ENCODE assay signal across 23 cellular contexts in genomic region chr1:17027900-17028299, GRCh38. TPM values are rescaled to one million over a fixed set of nuclear protein-coding genes. Genes with fewer than 3 reads are reported as not detected.
A peak's percentile ranks its signal among the peaks of the same experiment; 100 is the strongest.
DNase-seq lines count a peak whose midpoint lies in the region; ATAC-seq and TF ChIP-seq lines count a peak whose summit lies in the region.
"Had no signal": no experiment of that assay in that cellular context is flagged by ENCODE, and none has a peak within 500 bp of the region (broad histone marks: within the 10 kb centered on the region; RNA-seq: fewer than 3 reads in every experiment).

No MANE protein-coding gene starts in this region.

- H3K36me3 ChIP-seq in breast epithelium, result no peaks in the 10 kb centered on the region
- H3K36me3 ChIP-seq in colonic mucosa, result peaks cover 20% of the 10 kb centered on the region
- H3K36me3 ChIP-seq in CD8-positive, alpha-beta T cell (ENCODE audit: insufficient read depth, low read length), result peaks cover 48% of the 10 kb centered on the region

- H3K27ac Mint-ChIP-seq in nephron progenitor cell, result peak overlapping the region; percentile 31
- no peak overlapping the region for H3K27ac Mint-ChIP-seq in CD8-positive, alpha-beta T cell
- H3K27ac Mint-ChIP-seq: activated CD8-positive, alpha-beta T cell treated with anti-CD3 and anti-CD28 coated beads, Interleukin-2, amount 10 ng/mL, durations not matched to agents 7 days and 5 days; activated naive CD8-positive, alpha-beta T cell treated with anti-CD3 and anti-CD28 coated beads, Interleukin-2, amount 10 ng/mL, durations not matched to agents 7 days and 5 days; GM23338; stimulated activated naive CD8-positive, alpha-beta T cell treated with anti-CD3 and anti-CD28 coated beads, Interleukin-15, Interleukin-2, amounts not matched to agents 100 ng/mL and 50 ng/mL, for 24 hours had no signal

- TF ChIP-seq CTCF in breast epithelium (IDR thresholded peaks at IDR 0.05) (no peak), nephron progenitor cell (IDR thresholded peaks at IDR 0.05) (no peak), colonic mucosa (IDR thresholded peaks at IDR 0.05) (no peak)
- no peak for TF ChIP-seq CTCF in CD8-positive, alpha-beta T cell (IDR thresholded peaks at IDR 0.05)

- POLR2A ChIA-PET in CD8-positive, alpha-beta T cell (lab: Charles Lee), result no interaction called here

- peaks cover 40% of the 10 kb centered on the region for H3K36me3 Mint-ChIP-seq in nephron progenitor cell (ENCODE audit: low read depth)
- H3K36me3 Mint-ChIP-seq in CD8-positive, alpha-beta T cell, result peaks cover 83% of the 10 kb centered on the region

- no peaks in the 10 kb centered on the region for H3K4me1 Mint-ChIP-seq in nephron progenitor cell
- H3K4me1 Mint-ChIP-seq in CD8-positive, alpha-beta T cell (ENCODE audit: low read depth), result no peaks in the 10 kb centered on the region
- H3K4me1 Mint-ChIP-seq: central memory CD8-positive, alpha-beta T cell; GM23338 had no signal

- CTCF ChIA-PET in CD8-positive, alpha-beta T cell (lab: Charles Lee), result no interaction called here

- ATAC-seq in left ventricle myocardium superior (peak; percentile 13), Right ventricle myocardium superior (ENCODE audit: poor library complexity) (no peak)
- no peak for ATAC-seq in CD8-positive, alpha-beta T cell
- ATAC-seq: A549; activated CD8-positive, alpha-beta T cell treated with anti-CD3 and anti-CD28 coated beads, Interleukin-2, amount 10 ng/mL, durations not matched to agents 7 days and 5 days; GM23338 had no signal

- intact Hi-C loops in left ventricle myocardium superior (cut with micrococcal nuclease) (no loop called here), Right ventricle myocardium superior (cut with DNase I) (no loop called here), breast epithelium (cut with DNase I; ENCODE audit: low total_unique reads) (no loop called here), colonic mucosa (cut with DNase I) (no loop called here)
- intact Hi-C loops in CD8-positive, alpha-beta T cell (cut with DNase I, micrococcal nuclease), result no loop called here

- no peak for TF ChIP-seq POLR2A in breast epithelium (IDR thresholded peaks at IDR 0.05)

- no peak for DNase-seq in left ventricle myocardium superior
- no peak for DNase-seq in Right ventricle myocardium superior
- DNase-seq in breast epithelium (ENCODE audit: low spot score in 2 of 2), result peak in 1 of 2 donors; percentile 71
- no peak for DNase-seq in nephron progenitor cell
- DNase-seq in colonic mucosa, result no peak
- no peak for DNase-seq in CD8-positive, alpha-beta T cell
- DNase-seq in GF-D8 (lab: John Stamatoyannopoulos, UW), result no peak
- DNase-seq in GDM1 (lab: John Stamatoyannopoulos, UW), result no peak
- DNase-seq: activated CD8-positive, alpha-beta T cell treated with anti-CD3 and anti-CD28 coated beads, Interleukin-2, amount 10 ng/mL, durations not matched to agents 7 days and 5 days; activated gamma-delta T cell; activated naive CD8-positive, alpha-beta T cell treated with anti-CD3 and anti-CD28 coated beads, Interleukin-2, amount 10 ng/mL, durations not matched to agents 7 days and 5 days; activated T-cell treated with anti-CD3 and anti-CD28 coated beads for 4 hours; AML-193; CD4-positive, alpha-beta memory T cell; DMS 273 treated with DMSO at 0.1 percent for 48 hours; dorsolateral prefrontal cortex; SK-N-SH had no signal

- H3K27me3 Mint-ChIP-seq in nephron progenitor cell (ENCODE audit: low read depth, poor library complexity), result no peaks in the 10 kb centered on the region
- H3K27me3 Mint-ChIP-seq in CD8-positive, alpha-beta T cell (ENCODE audit: low read depth), result no peaks in the 10 kb centered on the region
- H3K27me3 Mint-ChIP-seq: activated naive CD8-positive, alpha-beta T cell treated with anti-CD3 and anti-CD28 coated beads, Interleukin-2, amount 10 ng/mL, durations not matched to agents 7 days and 5 days; CD4-positive, alpha-beta memory T cell; central memory CD8-positive, alpha-beta T cell; stimulated activated naive CD8-positive, alpha-beta T cell treated with anti-CD3 and anti-CD28 coated beads, Interleukin-15, Interleukin-2, amounts not matched to agents 100 ng/mL and 50 ng/mL, for 24 hours had no signal

- peaks cover 0 to 10% of the 10 kb centered on the region in 2 donors for H3K4me1 ChIP-seq in breast epithelium
- no peaks in the 10 kb centered on the region for H3K4me1 ChIP-seq in colonic mucosa
- no peaks in the 10 kb centered on the region for H3K4me1 ChIP-seq in CD8-positive, alpha-beta T cell (ENCODE audit: insufficient read depth, low read length)
- H3K4me1 ChIP-seq: A549, ascending aorta had no signal

- H3K4me3 Mint-ChIP-seq in nephron progenitor cell, result no peak overlapping the region
- H3K4me3 Mint-ChIP-seq in CD8-positive, alpha-beta T cell, result no peak overlapping the region
- H3K4me3 Mint-ChIP-seq: activated CD8-positive, alpha-beta T cell treated with anti-CD3 and anti-CD28 coated beads, Interleukin-2, amount 10 ng/mL, durations not matched to agents 7 days and 5 days; activated naive CD8-positive, alpha-beta T cell treated with anti-CD3 and anti-CD28 coated beads, Interleukin-2, amount 10 ng/mL, durations not matched to agents 7 days and 5 days; CD4-positive, alpha-beta memory T cell; central memory CD8-positive, alpha-beta T cell; GM23338; stimulated activated naive CD8-positive, alpha-beta T cell treated with anti-CD3 and anti-CD28 coated beads, Interleukin-15, Interleukin-2, amounts not matched to agents 100 ng/mL and 50 ng/mL, for 24 hours had no signal

- H3K9me3 ChIP-seq in breast epithelium (no peaks in the 10 kb centered on the region), colonic mucosa (no peaks in the 10 kb centered on the region)
- no peaks in the 10 kb centered on the region for H3K9me3 ChIP-seq in CD8-positive, alpha-beta T cell (ENCODE audit: low read length)
- H3K9me3 ChIP-seq: A549, ascending aorta, SK-N-SH had no signal

- H3K9me3 Mint-ChIP-seq in nephron progenitor cell, result no peaks in the 10 kb centered on the region
- no peaks in the 10 kb centered on the region for H3K9me3 Mint-ChIP-seq in CD8-positive, alpha-beta T cell
- H3K9me3 Mint-ChIP-seq: activated naive CD8-positive, alpha-beta T cell treated with anti-CD3 and anti-CD28 coated beads, Interleukin-2, amount 10 ng/mL, durations not matched to agents 7 days and 5 days; CD4-positive, alpha-beta memory T cell; central memory CD8-positive, alpha-beta T cell; GM23338; stimulated activated naive CD8-positive, alpha-beta T cell treated with anti-CD3 and anti-CD28 coated beads, Interleukin-15, Interleukin-2, amounts not matched to agents 100 ng/mL and 50 ng/mL, for 24 hours had no signal

- H3K27ac ChIP-seq in breast epithelium (peak overlapping the region; percentile 68 to 76), colonic mucosa (no peak overlapping the region)
- no peak overlapping the region for H3K27ac ChIP-seq in CD8-positive, alpha-beta T cell (ENCODE audit: low read depth, low read length)
- H3K27ac ChIP-seq: A549, ascending aorta had no signal

- no peak overlapping the region for H3K9ac ChIP-seq in colonic mucosa (ENCODE audit: low read depth in 2 of 2, low read length in 2 of 2)
- H3K9ac ChIP-seq: SK-N-SH had no signal

- H3K27me3 ChIP-seq in breast epithelium (no peaks in the 10 kb centered on the region), colonic mucosa (no peaks in the 10 kb centered on the region)
- no peaks in the 10 kb centered on the region for H3K27me3 ChIP-seq in CD8-positive, alpha-beta T cell (ENCODE audit: insufficient read depth, low read length)
- H3K27me3 ChIP-seq: ascending aorta, dorsolateral prefrontal cortex had no signal

- no peak overlapping the region for H3K4me3 ChIP-seq in breast epithelium
- H3K4me3 ChIP-seq in colonic mucosa, result no peak overlapping the region
- no peak overlapping the region for H3K4me3 ChIP-seq in CD8-positive, alpha-beta T cell (ENCODE audit: low read depth, low read length)
- H3K4me3 ChIP-seq: A549, ascending aorta, dorsolateral prefrontal cortex, GM23338 had no signal

RNA-seq across cellular contexts. Expression of gene ATP13A2, which starts 16.2 kb away (rescaled TPM):
- 17.8 TPM for total RNA-seq in left ventricle myocardium superior
- 15.6 TPM for total RNA-seq in Right ventricle myocardium superior
- total RNA-seq in breast epithelium, result 10 to 100 TPM; 17.3 to 31.5 (median 31.3) TPM
- total RNA-seq in colonic mucosa, result 100 to 1,000 TPM in 1 of 2 donors, 10 to 100 TPM in 1; 55.3 to 111 TPM
- 10 to 100 TPM; 23.4 to 24.2 TPM for total RNA-seq in CD8-positive, alpha-beta T cell

RNA-seq across cellular contexts. Expression of gene SDHB, which starts 25.9 kb away (rescaled TPM):
- 438 TPM for total RNA-seq in left ventricle myocardium superior
- total RNA-seq in Right ventricle myocardium superior, result 409 TPM
- total RNA-seq in breast epithelium, result 100 to 1,000 TPM in 1 of 3 donors, 10 to 100 TPM in 2; 80.6 to 106 (median 97.7) TPM
- total RNA-seq in colonic mucosa, result 100 to 1,000 TPM; 208 to 229 TPM
- total RNA-seq in CD8-positive, alpha-beta T cell, result 10 to 100 TPM; 66.2 to 71.8 TPM

RNA-seq across cellular contexts. Expression of gene MFAP2, which starts 47.5 kb away (rescaled TPM):
- total RNA-seq in left ventricle myocardium superior (4.2 TPM), Right ventricle myocardium superior (4.1 TPM), breast epithelium (10 to 100 TPM in 2 of 3 donors, 1 to 10 TPM in 1; 4.5 to 40.2 (median 10.8) TPM), colonic mucosa (1 to 10 TPM; 1.4 to 6.0 TPM)
- total RNA-seq in CD8-positive, alpha-beta T cell, result not detected
- total RNA-seq: activated CD8-positive, alpha-beta T cell treated with anti-CD3 and anti-CD28 coated beads, Interleukin-2, amount 10 ng/mL, durations not matched to agents 7 days and 5 days; activated naive CD8-positive, alpha-beta T cell treated with anti-CD3 and anti-CD28 coated beads, Interleukin-2, amount 10 ng/mL, durations not matched to agents 7 days and 5 days; CD4-positive, alpha-beta memory T cell; T-helper 2 cell treated with Interferon-gamma antibody and Interleukin-4, amounts not matched to agents 100 ng/mL and 5 ng/mL, for 36 hours had no signal

Comparison
In these comparisons a context has a peak if more than half of its experiments do, and no peak if none do; other contexts are left out.
1. H3K27ac ChIP-seq: peak in breast epithelium (2 of 2); none in colonic mucosa (single experiment) and CD8-positive, alpha-beta T cell (single experiment).